In genomic region chr2:152115952-152116351, GRCh38 we compare ENCODE assay signal across 20 cellular contexts. TPM values are rescaled to one million over a fixed set of nuclear protein-coding genes. Genes with fewer than 3 reads are reported as not detected.
DNase-seq lines count a peak whose midpoint lies in the region; ATAC-seq, FAIRE-seq and TF ChIP-seq lines count a peak whose summit lies in the region.
"Had no signal": no experiment of that assay in that cellular context is flagged by ENCODE, and none has a peak within 500 bp of the region (broad histone marks: within the 10 kb centered on the region; RNA-seq: fewer than 3 reads in every experiment).

No MANE protein-coding gene starts in this region.

- H3K27me3 Mint-ChIP-seq in activated CD8-positive, alpha-beta T cell treated with anti-CD3 and anti-CD28 coated beads, Interleukin-2, amount 10 ng/mL, durations not matched to agents 7 days and 5 days (ENCODE audit: low read depth), result no peaks in the 10 kb centered on the region
- H3K27me3 Mint-ChIP-seq in mesothelial cell of epicardium (ENCODE audit: low read depth), result no peaks in the 10 kb centered on the region
- H3K27me3 Mint-ChIP-seq: IgD-negative memory B cell, memory B cell had no signal

- H3K4me3 ChIP-seq in HepG2 (replicated peaks in 1 of 3; ENCODE audit: insufficient read depth in 1 of 3, low read depth in 2 of 3, low read length in 3 of 3) (no peak overlapping the region), right lobe of liver (no peak overlapping the region)
- H3K4me3 ChIP-seq: colonic mucosa had no signal

- CTCF ChIA-PET in HepG2 (lab: Yijun Ruan, JAX; ENCODE audit: low intra/inter-chr PET ratio, low total read pairs), result interaction anchor here (1.5 kb wide), 1 partner anchor 79 kb away, joined by 6 read pairs; no protein-coding TSS in a partner anchor
- CTCF ChIA-PET in activated CD8-positive, alpha-beta T cell treated with anti-CD3 and anti-CD28 coated beads, Interleukin-2, amount 10 ng/mL, durations not matched to agents 7 days and 5 days (lab: Charles Lee), result interaction anchor here (1.2 kb wide), 1 partner anchor 91 kb away, joined by 3 read pairs; no protein-coding TSS in a partner anchor

- no peak for FAIRE-seq in HepG2 (lab: Jason Lieb, UNC)
- FAIRE-seq: GM18507 had no signal

- TF ChIP-seq EP300 in HepG2 (IDR thresholded peaks at IDR 0.05; ENCODE audit: low read depth in 2 of 2, low read length in 2 of 2) (no peak), HepG2 (CRISPR knock-in tag; IDR thresholded peaks at IDR 0.05; ENCODE audit: borderline replicate concordance) (no peak)

- H3K27me3 ChIP-seq in HepG2 (ENCODE audit: control insufficient read depth in 1 of 2, insufficient read depth in 2 of 2, low read length in 2 of 2), result no peaks in the 10 kb centered on the region
- H3K27me3 ChIP-seq in right lobe of liver, result no peaks in the 10 kb centered on the region
- H3K27me3 ChIP-seq in foreskin keratinocyte, result peaks cover 3% of the 10 kb centered on the region
- H3K27me3 ChIP-seq: colonic mucosa had no signal

- DNase-seq in HepG2 (ENCODE audit: low spot score) (no peak), right lobe of liver (no peak), SK-MEL-5 (ENCODE audit: low read depth, low spot score) (peak; percentile 48), foreskin keratinocyte (no peak), mesothelial cell of epicardium (ENCODE audit: low spot score in 2 of 2, unreplicated experiment in 2 of 2) (no peak), NCI-H446 (lab: John Stamatoyannopoulos, UW) (no peak)
- no peak for DNase-seq in activated CD8-positive, alpha-beta T cell treated with anti-CD3 and anti-CD28 coated beads, Interleukin-2, amount 10 ng/mL, durations not matched to agents 7 days and 5 days
- DNase-seq: activated CD4-positive, alpha-beta T cell treated with anti-CD3 and anti-CD28 coated beads for 1 hour; activated gamma-delta T cell; colonic mucosa; NCI-H1105; right cardiac atrium; SIG-M5; stimulated activated CD4-positive, alpha-beta T cell treated with anti-CD3 and anti-CD28 coated beads, Interleukin-1b, Interleukin-23, amount 100 ng/mL, for 48 hours had no signal

- no peak for TF ChIP-seq POLR2A in HepG2 (IDR thresholded peaks at IDR 0.05; ENCODE audit: insufficient read depth in 1 of 2, low read depth in 2 of 2, low read length in 2 of 2)
- no peak for TF ChIP-seq POLR2A in right lobe of liver (IDR thresholded peaks at IDR 0.05)

- intact Hi-C loops in HepG2 (cut with micrococcal nuclease; ENCODE audit: unreplicated experiment), result loop anchor here (1.0 kb wide), 1 partner anchor 79 kb away; no protein-coding TSS in a partner anchor
- intact Hi-C loops in right lobe of liver (cut with DNase I), result no loop called here

- H3K27ac ChIP-seq in HepG2 (ENCODE audit: extremely low read length, insufficient read depth, low read length), result no peak overlapping the region
- no peak overlapping the region for H3K27ac ChIP-seq in right lobe of liver
- no peak overlapping the region for H3K27ac ChIP-seq in foreskin keratinocyte
- H3K27ac ChIP-seq: colonic mucosa, epithelial cell of prostate had no signal

- no peaks in the 10 kb centered on the region for H4K20me1 ChIP-seq in HepG2 (ENCODE audit: insufficient read depth, low read length)

- H3K9me3 ChIP-seq in HepG2 (ENCODE audit: low read length), result no peaks in the 10 kb centered on the region
- no peaks in the 10 kb centered on the region for H3K9me3 ChIP-seq in right lobe of liver
- H3K9me3 ChIP-seq: colonic mucosa had no signal

- POLR2A ChIA-PET in HepG2 (lab: Yijun Ruan, JAX), result no interaction called here
- POLR2A ChIA-PET in activated CD8-positive, alpha-beta T cell treated with anti-CD3 and anti-CD28 coated beads, Interleukin-2, amount 10 ng/mL, durations not matched to agents 7 days and 5 days (lab: Charles Lee), result no interaction called here

- no peaks in the 10 kb centered on the region for H3K4me1 Mint-ChIP-seq in activated CD8-positive, alpha-beta T cell treated with anti-CD3 and anti-CD28 coated beads, Interleukin-2, amount 10 ng/mL, durations not matched to agents 7 days and 5 days (ENCODE audit: low read depth)
- no peaks in the 10 kb centered on the region for H3K4me1 Mint-ChIP-seq in mesothelial cell of epicardium
- H3K4me1 Mint-ChIP-seq: IgD-negative memory B cell, nephron had no signal

- no peak for TF ChIP-seq RAD21 in HepG2 (CRISPR knock-in tag; IDR thresholded peaks at IDR 0.05)

- no peak overlapping the region for H3K4me2 ChIP-seq in HepG2 (ENCODE audit: low read depth, low read length)

- no peak overlapping the region for H2AFZ ChIP-seq in HepG2 (ENCODE audit: low read length)

- in situ Hi-C loops in HepG2 (cut with HindIII; ENCODE audit: extremely low pct_ligation_motif_present, low pct_unique_long_range_greater_than_20kb) (no loop called here), SK-MEL-5 (cut with HindIII; ENCODE audit: low pct_unique_long_range_greater_than_20kb, low sequenced_read_pairs) (no loop called here)

- H3K4me3 Mint-ChIP-seq in activated CD8-positive, alpha-beta T cell treated with anti-CD3 and anti-CD28 coated beads, Interleukin-2, amount 10 ng/mL, durations not matched to agents 7 days and 5 days, result no peak overlapping the region
- H3K4me3 Mint-ChIP-seq in mesothelial cell of epicardium, result no peak overlapping the region
- H3K4me3 Mint-ChIP-seq: IgD-negative memory B cell, memory B cell, nephron had no signal

- TF ChIP-seq CTCF in HepG2 (CRISPR knock-in tag; IDR thresholded peaks at IDR 0.05) (no peak), right lobe of liver (IDR thresholded peaks at IDR 0.05) (no peak), foreskin keratinocyte (conservative IDR thresholded peaks at IDR 0.05) (peak; percentile 39), mesothelial cell of epicardium (IDR thresholded peaks at IDR 0.05; ENCODE audit: unreplicated experiment) (no peak)

- no peaks in the 10 kb centered on the region for H3K79me2 ChIP-seq in HepG2 (ENCODE audit: insufficient read depth, low read length)

- H3K27ac Mint-ChIP-seq in activated CD8-positive, alpha-beta T cell treated with anti-CD3 and anti-CD28 coated beads, Interleukin-2, amount 10 ng/mL, durations not matched to agents 7 days and 5 days, result no peak overlapping the region
- no peak overlapping the region for H3K27ac Mint-ChIP-seq in mesothelial cell of epicardium
- H3K27ac Mint-ChIP-seq: memory B cell, nephron had no signal

- ATAC-seq in HepG2, result peak; percentile 66
- no peak for ATAC-seq in right lobe of liver
- ATAC-seq in foreskin keratinocyte, result no peak
- no peak for ATAC-seq in HG02970 (IDR thresholded peaks at IDR 0.05; ENCODE audit: low FRiP score, unreplicated experiment)
- ATAC-seq in activated CD8-positive, alpha-beta T cell treated with anti-CD3 and anti-CD28 coated beads, Interleukin-2, amount 10 ng/mL, durations not matched to agents 7 days and 5 days, result no peak
- ATAC-seq: right cardiac atrium had no signal

- H3K4me1 ChIP-seq in HepG2 (ENCODE audit: insufficient read depth, low read length) (no peaks in the 10 kb centered on the region), right lobe of liver (no peaks in the 10 kb centered on the region), foreskin keratinocyte (no peaks in the 10 kb centered on the region)
- H3K4me1 ChIP-seq: colonic mucosa had no signal

- BruUV-seq in HepG2 (replicated peaks; lab: Mats Ljungman, UMichigan), result no TSS peak

- H3K9ac ChIP-seq in HepG2 (ENCODE audit: insufficient read depth, low read depth, low read length), result no peak overlapping the region

- H3K36me3 ChIP-seq in HepG2 (replicated peaks in 1 of 2; ENCODE audit: control insufficient read depth in 1 of 2, insufficient read depth in 2 of 2, low read length in 2 of 2) (no peaks in the 10 kb centered on the region; a peak in 1 of 5 replicates), right lobe of liver (no peaks in the 10 kb centered on the region)
- H3K36me3 ChIP-seq: colonic mucosa had no signal

- H3K9me3 Mint-ChIP-seq in activated CD8-positive, alpha-beta T cell treated with anti-CD3 and anti-CD28 coated beads, Interleukin-2, amount 10 ng/mL, durations not matched to agents 7 days and 5 days (ENCODE audit: insufficient read depth), result no peaks in the 10 kb centered on the region
- no peaks in the 10 kb centered on the region for H3K9me3 Mint-ChIP-seq in mesothelial cell of epicardium
- H3K9me3 Mint-ChIP-seq: IgD-negative memory B cell, memory B cell, nephron had no signal

- WGBS in HepG2 (ENCODE audit: low lambda C conversion rate), result 88% methylated on average over 3 of the region's 3 CpGs
- WGBS in right lobe of liver (ENCODE audit: insufficient coverage, low coverage, low lambda C conversion rate, missing lambda C conversion rate), result 85% methylated on average over 3 of the region's 3 CpGs

- H3K36me3 Mint-ChIP-seq in activated CD8-positive, alpha-beta T cell treated with anti-CD3 and anti-CD28 coated beads, Interleukin-2, amount 10 ng/mL, durations not matched to agents 7 days and 5 days (ENCODE audit: low read depth), result peaks cover 6% of the 10 kb centered on the region
- H3K36me3 Mint-ChIP-seq in mesothelial cell of epicardium, result peaks cover 4% of the 10 kb centered on the region

RNA-seq across cellular contexts. Expression of gene CACNB4, which starts 17.1 kb away (rescaled TPM):
- total RNA-seq in HepG2 (2016; rRNA removed; fragmentation: Illumina TruSeq; extraction: Trizol) (9.5 and 14.3 TPM in 2 replicates), right lobe of liver (under 1 TPM; 0.06 to 0.49 (median 0.25) TPM), foreskin keratinocyte (0.07 and 0.11 TPM in 2 replicates), mesothelial cell of epicardium (3.3 to 4.1 TPM (median 3.5 TPM) in 3 replicates)
- total RNA-seq in HepG2 (2016; cell fraction: cytosol; rRNA removed; fragmentation: Illumina TruSeq; extraction: Trizol; ENCODE audit: low read depth), result 8.4 and 9.3 TPM in 2 replicates
- total RNA-seq in HepG2 (2016; cell fraction: insoluble cytoplasmic fraction; rRNA removed; fragmentation: Illumina TruSeq; extraction: Trizol), result 12.5 and 16.2 TPM in 2 replicates
- 5.5 and 7.4 TPM in 2 replicates for total RNA-seq in HepG2 (2016; cell fraction: membrane; rRNA removed; fragmentation: Illumina TruSeq; extraction: Trizol)
- 49.9 and 50.0 TPM in 2 replicates for total RNA-seq in HepG2 (2016; cell fraction: nucleus; rRNA removed; fragmentation: Illumina TruSeq; extraction: Trizol)
- polyA plus RNA-seq in HepG2 (2011; rRNA removed) (3.9 and 5.1 TPM in 2 replicates), foreskin keratinocyte (0.02 and 0.03 TPM in 2 replicates)
- polyA plus RNA-seq in HepG2 (2011; cell fraction: cytosol; rRNA removed), result 1.0 and 1.2 TPM in 2 replicates
- polyA plus RNA-seq in HepG2 (2011; cell fraction: nucleus; rRNA removed), result 8.4 and 10.5 TPM in 2 replicates
- polyA plus RNA-seq in HepG2 (2012), result 2.6 and 3.3 TPM in 2 replicates
- polyA plus RNA-seq in HepG2 (2016; cell fraction: cytosol; fragmentation: Illumina TruSeq; extraction: Trizol; ENCODE audit: low read depth), result 0.25 and 0.48 TPM in 2 replicates
- 5.0 and 5.5 TPM in 2 replicates for polyA plus RNA-seq in HepG2 (2016; cell fraction: insoluble cytoplasmic fraction; fragmentation: Illumina TruSeq; extraction: Trizol; ENCODE audit: low read depth)
- polyA plus RNA-seq in HepG2 (2016; cell fraction: membrane; fragmentation: Illumina TruSeq; extraction: Trizol; ENCODE audit: low read depth), result 1.7 and 2.1 TPM in 2 replicates
- 26.0 and 29.1 TPM in 2 replicates for polyA plus RNA-seq in HepG2 (2016; cell fraction: nucleus; fragmentation: Illumina TruSeq; extraction: Trizol; ENCODE audit: insufficient read depth, low read depth)
- 0.35 and 13.9 TPM in 2 replicates for polyA minus RNA-seq in HepG2 (2011; rRNA and poly(A)+ RNA removed; ENCODE audit: low replicate concordance)
- polyA minus RNA-seq in HepG2 (2011; cell fraction: cytosol; rRNA and poly(A)+ RNA removed), result 4.7 and 6.0 TPM in 2 replicates
- 47.0 and 50.5 TPM in 2 replicates for polyA minus RNA-seq in HepG2 (2011; cell fraction: nucleus; rRNA and poly(A)+ RNA removed)
- total RNA-seq in SK-MEL-5 (2014; rRNA removed; shearing (Covaris generic)), result 0.29 and 0.35 TPM in 2 replicates
- polyA plus RNA-seq in SK-MEL-5 (2015; cell fraction: cytosol; rRNA removed), result 0.02 and 0.06 TPM in 2 replicates
- 1.7 and 2.3 TPM in 2 replicates for polyA plus RNA-seq in SK-MEL-5 (2015; cell fraction: nucleus; rRNA removed)
- under 1 TPM; 0.29 to 0.47 TPM for total RNA-seq in activated CD8-positive, alpha-beta T cell treated with anti-CD3 and anti-CD28 coated beads, Interleukin-2, amount 10 ng/mL, durations not matched to agents 7 days and 5 days

RNA-seq across cellular contexts. Expression of gene STAM2, which starts 59.6 kb away (rescaled TPM):
- total RNA-seq in HepG2 (2016; rRNA removed; fragmentation: Illumina TruSeq; extraction: Trizol) (24.1 and 29.2 TPM in 2 replicates), right lobe of liver (10 to 100 TPM; 12.1 to 18.6 (median 14.2) TPM), foreskin keratinocyte (18.8 and 19.5 TPM in 2 replicates), mesothelial cell of epicardium (29.0 to 30.4 TPM (median 30.3 TPM) in 3 replicates)
- total RNA-seq in HepG2 (2016; cell fraction: cytosol; rRNA removed; fragmentation: Illumina TruSeq; extraction: Trizol; ENCODE audit: low read depth), result 9.6 and 10.8 TPM in 2 replicates
- 23.1 and 32.1 TPM in 2 replicates for total RNA-seq in HepG2 (2016; cell fraction: insoluble cytoplasmic fraction; rRNA removed; fragmentation: Illumina TruSeq; extraction: Trizol)
- total RNA-seq in HepG2 (2016; cell fraction: membrane; rRNA removed; fragmentation: Illumina TruSeq; extraction: Trizol), result 10.5 and 11.3 TPM in 2 replicates
- total RNA-seq in HepG2 (2016; cell fraction: nucleus; rRNA removed; fragmentation: Illumina TruSeq; extraction: Trizol), result 20.7 and 24.7 TPM in 2 replicates
- polyA plus RNA-seq in HepG2 (2011; rRNA removed) (12.6 and 14.7 TPM in 2 replicates), foreskin keratinocyte (4.2 and 4.7 TPM in 2 replicates)
- 4.3 and 6.5 TPM in 2 replicates for polyA plus RNA-seq in HepG2 (2011; cell fraction: cytosol; rRNA removed)
- 12.5 and 14.1 TPM in 2 replicates for polyA plus RNA-seq in HepG2 (2011; cell fraction: nucleus; rRNA removed)
- polyA plus RNA-seq in HepG2 (2012), result 8.5 and 10.2 TPM in 2 replicates
- polyA plus RNA-seq in HepG2 (2016; cell fraction: cytosol; fragmentation: Illumina TruSeq; extraction: Trizol; ENCODE audit: low read depth), result 1.3 and 1.4 TPM in 2 replicates
- 16.8 and 16.9 TPM in 2 replicates for polyA plus RNA-seq in HepG2 (2016; cell fraction: insoluble cytoplasmic fraction; fragmentation: Illumina TruSeq; extraction: Trizol; ENCODE audit: low read depth)
- polyA plus RNA-seq in HepG2 (2016; cell fraction: membrane; fragmentation: Illumina TruSeq; extraction: Trizol; ENCODE audit: low read depth), result 1.7 and 1.9 TPM in 2 replicates
- polyA plus RNA-seq in HepG2 (2016; cell fraction: nucleus; fragmentation: Illumina TruSeq; extraction: Trizol; ENCODE audit: insufficient read depth, low read depth), result 18.3 and 23.4 TPM in 2 replicates
- 11.8 and 17.5 TPM in 2 replicates for polyA minus RNA-seq in HepG2 (2011; rRNA and poly(A)+ RNA removed; ENCODE audit: low replicate concordance)
- 16.4 and 23.1 TPM in 2 replicates for polyA minus RNA-seq in HepG2 (2011; cell fraction: cytosol; rRNA and poly(A)+ RNA removed)
- 34.6 and 39.1 TPM in 2 replicates for polyA minus RNA-seq in HepG2 (2011; cell fraction: nucleus; rRNA and poly(A)+ RNA removed)
- total RNA-seq in SK-MEL-5 (2014; rRNA removed; shearing (Covaris generic)), result 27.3 and 27.5 TPM in 2 replicates
- 12.2 and 13.8 TPM in 2 replicates for polyA plus RNA-seq in SK-MEL-5 (2015; cell fraction: cytosol; rRNA removed)
- 45.1 and 53.3 TPM in 2 replicates for polyA plus RNA-seq in SK-MEL-5 (2015; cell fraction: nucleus; rRNA removed)
- 10 to 100 TPM; 15.5 to 17.5 TPM for total RNA-seq in activated CD8-positive, alpha-beta T cell treated with anti-CD3 and anti-CD28 coated beads, Interleukin-2, amount 10 ng/mL, durations not matched to agents 7 days and 5 days
